ENCODE assay signal across 17 cellular contexts in genomic region chr22:48517039-48518030, GRCh38.
DNase-seq lines count a peak whose midpoint lies in the region; ATAC-seq, FAIRE-seq and TF ChIP-seq lines count a peak whose summit lies in the region.
"Had no signal": no experiment of that assay in that cellular context is flagged by ENCODE, and none has a peak within 500 bp of the region (broad histone marks: within the 10 kb centered on the region; RNA-seq: fewer than 3 reads in every experiment).

No MANE protein-coding gene starts in this region.

- H3K14ac ChIP-seq in H1 (ENCODE audit: insufficient read length): no peak overlapping the region

- no peak overlapping the region for H4K5ac ChIP-seq in H1 (ENCODE audit: insufficient read length, low read depth, low read length)

- H3K4me3 ChIP-seq in A549 (no peak overlapping the region), H1 (ENCODE audit: extremely low read depth in 1 of 4, insufficient read depth in 2 of 4, low read depth in 3 of 4, low read length in 4 of 4) (no peak overlapping the region)
- H3K4me3 ChIP-seq: GM12878, left lung had no signal

- no peak overlapping the region for H3K56ac ChIP-seq in H1 (replicated peaks; ENCODE audit: insufficient read length, low read depth, low read length)

- TF ChIP-seq RAD21 in A549 (conservative IDR thresholded peaks at IDR 0.05 in 1 of 2, IDR thresholded peaks at IDR 0.05 in 1 of 2) (peak in 1 of 2 experiments; percentile 36; a peak in 2 of 5 replicates), H1 (IDR thresholded peaks at IDR 0.05 in 1 of 2, conservative IDR thresholded peaks at IDR 0.05 in 1 of 2; ENCODE audit: low read depth in 2 of 2, low read length in 2 of 2) (no peak; a peak in 1 of 4 replicates)

- H4K20me1 ChIP-seq in H1 (replicated peaks in 1 of 2; ENCODE audit: control insufficient read depth in 1 of 2, insufficient read depth in 2 of 2, low read length in 2 of 2): peaks cover 3 to 21% of the 10 kb centered on the region in 2 experiments

- no peak overlapping the region for H2AFZ ChIP-seq in H1 (ENCODE audit: low read length)

- TF ChIP-seq CTCF in A549 (IDR thresholded peaks at IDR 0.05) (no peak), H1 (IDR thresholded peaks at IDR 0.05; ENCODE audit: control extremely low read depth in 1 of 3, insufficient read depth in 1 of 3, low read depth in 1 of 3, low read length in 3 of 3) (peak; percentile 23 to 35 (median 27); a peak in 3 of 4 replicates), nephron (IDR thresholded peaks at IDR 0.05; ENCODE audit: unreplicated experiment in 3 of 3) (peak in 2 of 3 experiments; percentile 11 to 15)

- 74% methylated on average over 14 of the region's 35 CpGs for WGBS in A549 (ENCODE audit: missing lambda C conversion rate)
- 89% methylated on average over 24 of the region's 35 CpGs; no CpG with 5 or more reads in 1 of the 2 experiments for WGBS in H1 (ENCODE audit: extremely low coverage in 1 of 2, insufficient coverage in 1 of 2, insufficient read length in 1 of 2, insufficient replicate concordance in 2 of 2, low coverage in 1 of 2, low lambda C conversion rate in 2 of 2, missing lambda C conversion rate in 1 of 2), 2 experiments

- TF ChIP-seq EP300 in A549 (IDR thresholded peaks at IDR 0.05) (no peak), H1 (IDR thresholded peaks at IDR 0.05; ENCODE audit: borderline replicate concordance in 1 of 2, low read depth in 2 of 2, low read length in 2 of 2) (no peak)

- CTCF ChIA-PET in A549 (lab: Yijun Ruan, JAX) (interaction anchor here (0.7 kb wide), 1 partner anchor 22 kb away, joined by 3 read pairs; no protein-coding TSS in a partner anchor), H1 (lab: Charles Lee; ENCODE audit: partially characterized antibody) (interaction anchor here (1.0 to 1.8 kb wide), 4 partner anchors 9 to 19 kb away, joined by 3 to 5 read pairs (median 4); no protein-coding TSS in a partner anchor)

- H3K27ac Mint-ChIP-seq in nephron: no peak overlapping the region
- H3K27ac Mint-ChIP-seq: activated naive CD8-positive, alpha-beta T cell treated with anti-CD3 and anti-CD28 coated beads, Interleukin-2, amount 10 ng/mL, durations not matched to agents 7 days and 5 days had no signal

- peaks cover 8% of the 10 kb centered on the region for H3K79me1 ChIP-seq in H1 (ENCODE audit: low read depth, low read length)

- H3K36me3 ChIP-seq in H1 (ENCODE audit: control insufficient read depth in 2 of 4, insufficient read depth in 4 of 4, low read length in 3 of 4): no peaks in the 10 kb centered on the region
- H3K36me3 ChIP-seq: gastroesophageal sphincter, left lung had no signal

- POLR2A ChIA-PET in A549 (lab: Yijun Ruan, JAX): no interaction called here
- POLR2A ChIA-PET in H1 (lab: Charles Lee; ENCODE audit: partially characterized antibody): interaction anchor here (0.6 kb wide), 1 partner anchor 1752 kb away, joined by 4 read pairs; no protein-coding TSS in a partner anchor

- ATAC-seq in A549 (peak; percentile 79 to 88; a peak in 5 of 6 replicates), HG03457 (IDR thresholded peaks at IDR 0.05; ENCODE audit: unreplicated experiment) (no peak)
- ATAC-seq: gastroesophageal sphincter, GM12878, left lung had no signal

- H2AK5ac ChIP-seq in H1 (ENCODE audit: low read depth, low read length): no peak overlapping the region

- no peak overlapping the region; a peak in 1 of 7 replicates for H3K9ac ChIP-seq in H1 (replicated peaks in 1 of 4; ENCODE audit: extremely low read depth in 1 of 4, low read depth in 3 of 4, low read length in 3 of 4)

- H3K9me3 Mint-ChIP-seq in nephron: no peaks in the 10 kb centered on the region
- H3K9me3 Mint-ChIP-seq: activated naive CD8-positive, alpha-beta T cell treated with anti-CD3 and anti-CD28 coated beads, Interleukin-2, amount 10 ng/mL, durations not matched to agents 7 days and 5 days had no signal

- no peak overlapping the region for H3K4me3 Mint-ChIP-seq in nephron
- H3K4me3 Mint-ChIP-seq: activated naive CD8-positive, alpha-beta T cell treated with anti-CD3 and anti-CD28 coated beads, Interleukin-2, amount 10 ng/mL, durations not matched to agents 7 days and 5 days had no signal

- H3K4me1 Mint-ChIP-seq in nephron: no peaks in the 10 kb centered on the region
- H3K4me1 Mint-ChIP-seq: activated naive CD8-positive, alpha-beta T cell treated with anti-CD3 and anti-CD28 coated beads, Interleukin-2, amount 10 ng/mL, durations not matched to agents 7 days and 5 days had no signal

- H3K36me3 Mint-ChIP-seq in nephron (ENCODE audit: low read depth): no peaks in the 10 kb centered on the region
- H3K36me3 Mint-ChIP-seq: activated naive CD8-positive, alpha-beta T cell treated with anti-CD3 and anti-CD28 coated beads, Interleukin-2, amount 10 ng/mL, durations not matched to agents 7 days and 5 days had no signal

- H3K4ac ChIP-seq in H1 (replicated peaks; ENCODE audit: insufficient read length, low read depth, low read length): no peak overlapping the region

- no peak overlapping the region for H2BK12ac ChIP-seq in H1 (ENCODE audit: low read depth, low read length)

- no peak overlapping the region for H2BK120ac ChIP-seq in H1 (replicated peaks; ENCODE audit: low read depth, low read length)

- no peak overlapping the region for H2BK5ac ChIP-seq in H1 (ENCODE audit: low read depth, low read length)

- no peak overlapping the region for H2BK20ac ChIP-seq in H1 (ENCODE audit: low read length)

- no peaks in the 10 kb centered on the region for H3K27me3 ChIP-seq in H1 (replicated peaks in 1 of 4; ENCODE audit: control insufficient read depth in 3 of 4, extremely low read depth in 1 of 4, insufficient read depth in 3 of 4, low read length in 3 of 4)
- H3K27me3 ChIP-seq: left lung had no signal

- H3K9me3 ChIP-seq in A549: no peaks in the 10 kb centered on the region
- no peaks in the 10 kb centered on the region for H3K9me3 ChIP-seq in H1 (ENCODE audit: insufficient read depth in 2 of 2, low read depth in 1 of 2, low read length in 1 of 2)
- H3K9me3 ChIP-seq: gastroesophageal sphincter, left lung had no signal

- DNase-seq in A549 (ENCODE audit: low read depth in 1 of 2, low spot score in 1 of 2): peak; percentile 11 to 48
- DNase-seq in M059J (ENCODE audit: low read depth): peak; percentile 3
- DNase-seq in H1 (ENCODE audit: low read depth in 1 of 2, low spot score in 2 of 2): no peak
- DNase-seq in T-helper 1 cell: no peak
- no peak for DNase-seq in NCI-H187 treated with DMSO at 0.1 percent for 48 hours (lab: John Stamatoyannopoulos, UW)
- no peak for DNase-seq in DMS153 treated with DMSO at 0.1 percent for 48 hours (lab: John Stamatoyannopoulos, UW; ENCODE audit: unreplicated experiment)
- DNase-seq: ACHN; activated CD8-positive, alpha-beta memory T cell treated with anti-CD3 and anti-CD28 coated beads, Interleukin-2, amount 50 U/mL, for 4 hours; activated naive CD8-positive, alpha-beta T cell treated with anti-CD3 and anti-CD28 coated beads, Interleukin-2, amount 10 ng/mL, durations not matched to agents 7 days and 5 days; GOT3; NCI-H1092 treated with DMSO at 0.1 percent for 48 hours; SHP77 treated with DMSO at 0.1 percent for 48 hours had no signal

- peak overlapping the region; percentile 18 for H4K8ac ChIP-seq in H1 (ENCODE audit: extremely low read depth, insufficient read depth, low read length)

- TF ChIP-seq POLR2A in A549 (IDR thresholded peaks at IDR 0.05; ENCODE audit: low read length) (no peak), H1 (IDR thresholded peaks at IDR 0.05; ENCODE audit: control extremely low read depth in 1 of 2, low read depth in 2 of 2, low read length in 2 of 2) (no peak)

- H3K79me2 ChIP-seq in H1 (ENCODE audit: control insufficient read depth in 1 of 2, insufficient read depth in 2 of 2, low read length in 2 of 2): peaks cover 0 to 9% of the 10 kb centered on the region in 2 experiments; a peak in 2 of 4 replicates

- H3K23me2 ChIP-seq in H1 (ENCODE audit: low read depth, low read length): no peaks in the 10 kb centered on the region

- peaks cover 4% of the 10 kb centered on the region for H3K27me3 Mint-ChIP-seq in nephron (ENCODE audit: low read depth)
- H3K27me3 Mint-ChIP-seq: activated naive CD8-positive, alpha-beta T cell treated with anti-CD3 and anti-CD28 coated beads, Interleukin-2, amount 10 ng/mL, durations not matched to agents 7 days and 5 days had no signal

- H3K18ac ChIP-seq in H1 (ENCODE audit: extremely low read depth, low read length): no peak overlapping the region

- no peak overlapping the region for H2BK15ac ChIP-seq in H1 (ENCODE audit: low read length)

- H3K27ac ChIP-seq in A549: no peak overlapping the region
- no peak overlapping the region for H3K27ac ChIP-seq in H1 (ENCODE audit: low read depth, low read length)
- H3K27ac ChIP-seq: left lung had no signal

- no peak overlapping the region for H3K4me2 ChIP-seq in A549
- H3K4me2 ChIP-seq in H1 (ENCODE audit: insufficient read depth in 1 of 2, low read depth in 2 of 2, low read length in 2 of 2): no peak overlapping the region

- H3K23ac ChIP-seq in H1 (ENCODE audit: insufficient read length): no peak overlapping the region

- no peaks in the 10 kb centered on the region for H3K4me1 ChIP-seq in A549
- H3K4me1 ChIP-seq in H1 (replicated peaks in 1 of 4; ENCODE audit: control insufficient read depth in 3 of 4, insufficient read depth in 4 of 4, low read length in 3 of 4): peaks cover 0 to 6% (median 1%) of the 10 kb centered on the region in 4 experiments; a peak in 2 of 7 replicates
- H3K4me1 ChIP-seq: gastroesophageal sphincter, left lung had no signal

- no peak for FAIRE-seq in A549 (lab: Jason Lieb, UNC)
- FAIRE-seq in H1 (lab: Jason Lieb, UNC): no peak
- FAIRE-seq: GM12878 had no signal

- no peak overlapping the region for H4K91ac ChIP-seq in H1 (replicated peaks; ENCODE audit: insufficient read length, low read length)

TF ChIP-seq in A549, 52 proteins besides CTCF, POLR2A, EP300 and RAD21 (continues in another document):
- TF ChIP-seq NPAS2 (CRISPR knock-in tag; IDR thresholded peaks at IDR 0.05; ENCODE audit: borderline replicate concordance): no peak
- no peak for TF ChIP-seq CBX2 (IDR thresholded peaks at IDR 0.05; ENCODE audit: borderline replicate concordance, low read depth)
- no peak for TF ChIP-seq HOXA7 (CRISPR knock-in tag; IDR thresholded peaks at IDR 0.05)
- no peak for TF ChIP-seq NFE2L2 (conservative IDR thresholded peaks at IDR 0.05; ENCODE audit: low read length)
- TF ChIP-seq TP53 (CRISPR knock-in tag; IDR thresholded peaks at IDR 0.05): no peak
- TF ChIP-seq ESRRA (IDR thresholded peaks at IDR 0.05; ENCODE audit: borderline replicate concordance, low read length): no peak
- TF ChIP-seq MYC (IDR thresholded peaks at IDR 0.05; ENCODE audit: borderline replicate concordance, low read length): no peak

TF ChIP-seq in H1, 55 proteins besides CTCF, POLR2A, EP300 and RAD21 (continues in another document):
- no peak for TF ChIP-seq CBX5 (IDR thresholded peaks at IDR 0.05; ENCODE audit: low read depth, low read length)
- TF ChIP-seq HDAC6 (IDR thresholded peaks at IDR 0.05; ENCODE audit: low read depth, low read length): no peak
- TF ChIP-seq KDM5A (IDR thresholded peaks at IDR 0.05; ENCODE audit: low read length): no peak
- no peak for TF ChIP-seq BCL11A (IDR thresholded peaks at IDR 0.05; ENCODE audit: low read depth in 2 of 2, low read length in 2 of 2)
- no peak for TF ChIP-seq SRF (IDR thresholded peaks at IDR 0.05; ENCODE audit: low read depth, low read length)

Comparison
In these comparisons a context has a peak if more than half of its experiments do, and no peak if none do; other contexts are left out.
1. DNase-seq: peak in A549 (2 of 2) and M059J (single experiment); none in H1 (0 of 2), T-helper 1 cell (0 of 5), NCI-H187 treated with DMSO at 0.1 percent for 48 hours (single experiment) and DMS153 treated with DMSO at 0.1 percent for 48 hours (single experiment).
2. Of the 18 proteins assayed by ChIP-seq in both H1 and A549: peak only in H1: CTCF; only in A549: none; in both: none; in neither: 16; mixed calls (peak in some experiments, not most) for 1.